ENCODE assay signal across 8 cellular contexts in the genomic region with DNA sequence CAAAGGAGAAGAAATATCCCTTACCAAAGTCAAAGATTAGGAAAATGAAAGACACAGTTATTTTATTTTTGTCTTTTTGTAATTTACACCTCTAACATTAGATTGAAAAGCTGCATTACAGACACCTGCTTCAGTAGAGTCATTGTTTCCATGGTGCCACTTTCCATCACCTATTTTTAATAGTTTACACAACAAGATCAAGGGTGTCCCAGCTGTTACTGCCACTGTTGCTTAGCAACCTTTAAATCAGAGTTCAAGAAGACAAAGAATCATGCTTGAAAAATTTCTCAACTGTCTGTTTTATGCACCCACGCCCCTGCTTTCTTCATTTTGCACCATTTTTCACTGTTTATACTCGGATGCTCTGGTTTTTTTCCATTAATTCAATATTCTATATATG.
DNase-seq lines count a peak whose midpoint lies in the region; ATAC-seq and TF ChIP-seq lines count a peak whose summit lies in the region.

No MANE protein-coding gene starts in this region.

- TF ChIP-seq CTCF in fibroblast of the aortic adventitia (IDR thresholded peaks at IDR 0.05; ENCODE audit: insufficient read depth, low read length) (no peak), tibial artery (IDR thresholded peaks at IDR 0.05) (no peak)

- H3K9me3 ChIP-seq in tibial artery = no peaks in the 10 kb centered on the region

- no peak overlapping the region for H3K4me3 ChIP-seq in fibroblast of the aortic adventitia (ENCODE audit: low read depth, low read length)
- H3K4me3 ChIP-seq in tibial artery = no peak overlapping the region

- no peak for DNase-seq in activated naive CD4-positive, alpha-beta T cell treated with anti-CD3 and anti-CD28 coated beads, Interleukin-2, amount 50 U/mL, for 16 hours
- peak; percentile 94 for DNase-seq in NCI-H345 treated with DMSO at 0.1 percent for 48 hours (lab: John Stamatoyannopoulos, UW; ENCODE audit: unreplicated experiment)
- DNase-seq in fibroblast of the aortic adventitia (ENCODE audit: low read depth) = peak; percentile 54
- no peak for DNase-seq in HPDE6-E6E7 (ENCODE audit: extremely low spot score)
- no peak for DNase-seq in tibial artery
- no peak for DNase-seq in activated naive CD8-positive, alpha-beta T cell treated with anti-CD3 and anti-CD28 coated beads, Interleukin-2, amount 50 U/mL, for 24 hours

- no peaks in the 10 kb centered on the region for H3K27me3 ChIP-seq in tibial artery

- no peak overlapping the region for H3K4me3 Mint-ChIP-seq in activated naive CD4-positive, alpha-beta T cell treated with anti-CD3 and anti-CD28 coated beads, Interleukin-2, amount 50 U/mL, for 24 hours
- no peak overlapping the region for H3K4me3 Mint-ChIP-seq in activated naive CD8-positive, alpha-beta T cell treated with anti-CD3 and anti-CD28 coated beads, Interleukin-2, amount 50 U/mL, for 24 hours

- peaks cover 0 to 23% (median 7%) of the 10 kb centered on the region in 4 donors for H3K4me1 ChIP-seq in tibial artery

- H3K27ac Mint-ChIP-seq in activated naive CD4-positive, alpha-beta T cell treated with anti-CD3 and anti-CD28 coated beads, Interleukin-2, amount 50 U/mL, for 24 hours = peak overlapping the region; percentile 51
- no peak overlapping the region for H3K27ac Mint-ChIP-seq in activated naive CD8-positive, alpha-beta T cell treated with anti-CD3 and anti-CD28 coated beads, Interleukin-2, amount 50 U/mL, for 24 hours

- ATAC-seq in HG03064 (IDR thresholded peaks at IDR 0.05; ENCODE audit: low read depth, unreplicated experiment) = peak; percentile 60
- ATAC-seq in activated naive CD8-positive, alpha-beta T cell treated with anti-CD3 and anti-CD28 coated beads, Interleukin-2, amount 50 U/mL, for 24 hours = no peak

- intact Hi-C loops in tibial artery (cut with DNase I; ENCODE audit: low total_unique reads) = no loop called here

- no peaks in the 10 kb centered on the region for H3K36me3 Mint-ChIP-seq in activated naive CD4-positive, alpha-beta T cell treated with anti-CD3 and anti-CD28 coated beads, Interleukin-2, amount 50 U/mL, for 24 hours
- H3K36me3 Mint-ChIP-seq in activated naive CD8-positive, alpha-beta T cell treated with anti-CD3 and anti-CD28 coated beads, Interleukin-2, amount 50 U/mL, for 24 hours (ENCODE audit: low read depth) = no peaks in the 10 kb centered on the region

- H3K27ac ChIP-seq in tibial artery = no peak overlapping the region

- no peaks in the 10 kb centered on the region for H3K9me3 Mint-ChIP-seq in activated naive CD4-positive, alpha-beta T cell treated with anti-CD3 and anti-CD28 coated beads, Interleukin-2, amount 50 U/mL, for 24 hours
- peaks cover 2% of the 10 kb centered on the region for H3K9me3 Mint-ChIP-seq in activated naive CD8-positive, alpha-beta T cell treated with anti-CD3 and anti-CD28 coated beads, Interleukin-2, amount 50 U/mL, for 24 hours

- peaks cover 13% of the 10 kb centered on the region for H3K4me1 Mint-ChIP-seq in activated naive CD4-positive, alpha-beta T cell treated with anti-CD3 and anti-CD28 coated beads, Interleukin-2, amount 50 U/mL, for 24 hours
- H3K4me1 Mint-ChIP-seq in activated naive CD8-positive, alpha-beta T cell treated with anti-CD3 and anti-CD28 coated beads, Interleukin-2, amount 50 U/mL, for 24 hours = peaks cover 14% of the 10 kb centered on the region

- H3K27me3 Mint-ChIP-seq in activated naive CD4-positive, alpha-beta T cell treated with anti-CD3 and anti-CD28 coated beads, Interleukin-2, amount 50 U/mL, for 24 hours = no peaks in the 10 kb centered on the region
- no peaks in the 10 kb centered on the region for H3K27me3 Mint-ChIP-seq in activated naive CD8-positive, alpha-beta T cell treated with anti-CD3 and anti-CD28 coated beads, Interleukin-2, amount 50 U/mL, for 24 hours

- H3K36me3 ChIP-seq in tibial artery = no peaks in the 10 kb centered on the region

Comparison
In these comparisons a context has a peak if more than half of its experiments do, and no peak if none do; other contexts are left out.
1. DNase-seq: peak in NCI-H345 treated with DMSO at 0.1 percent for 48 hours (single experiment) and fibroblast of the aortic adventitia (single experiment); none in activated naive CD4-positive, alpha-beta T cell treated with anti-CD3 and anti-CD28 coated beads, Interleukin-2, amount 50 U/mL, for 16 hours (single experiment), HPDE6-E6E7 (single experiment), tibial artery (0 of 2) and activated naive CD8-positive, alpha-beta T cell treated with anti-CD3 and anti-CD28 coated beads, Interleukin-2, amount 50 U/mL, for 24 hours (single experiment).